ENCODE assay signal across 21 cellular contexts in genomic region chr7:136064627-136065237, GRCh38.
"Had no signal": no experiment of that assay in that cellular context is flagged by ENCODE, and none has a peak within 500 bp of the region (broad histone marks: within the 10 kb centered on the region; RNA-seq: fewer than 3 reads in every experiment).

No MANE protein-coding gene starts in this region.

- H3K4me1 ChIP-seq: esophagus squamous epithelium, heart left ventricle, prostate gland, SJSA1, stomach, suprapubic skin, tibial nerve had no signal

- H3K4me1 Mint-ChIP-seq: naive B cell, neural crest cell had no signal

- H3K9me3 ChIP-seq: esophagus squamous epithelium, heart left ventricle, mucosa of descending colon, prostate gland, SJSA1, stomach, suprapubic skin, tibial nerve had no signal

- H3K27me3 ChIP-seq: esophagus squamous epithelium, heart left ventricle, SJSA1, suprapubic skin, tibial nerve had no signal

- H3K36me3 ChIP-seq: esophagus squamous epithelium, heart left ventricle, prostate gland, SJSA1, stomach, suprapubic skin, tibial nerve had no signal

- H3K4me3 ChIP-seq: esophagus squamous epithelium, heart left ventricle, mucosa of descending colon, prostate gland, SJSA1, stomach, suprapubic skin, tibial nerve had no signal

- H3K36me3 Mint-ChIP-seq: WTC11 had no signal

- H3K4me3 Mint-ChIP-seq: activated CD8-positive, alpha-beta T cell treated with anti-CD3 and anti-CD28 coated beads, Interleukin-2, amount 10 ng/mL, durations not matched to agents 7 days and 5 days; activated naive CD8-positive, alpha-beta T cell; endodermal cell; naive B cell; neural crest cell; WTC11 had no signal

- H3K27ac Mint-ChIP-seq: activated CD8-positive, alpha-beta T cell treated with anti-CD3 and anti-CD28 coated beads, Interleukin-2, amount 10 ng/mL, durations not matched to agents 7 days and 5 days; activated naive CD8-positive, alpha-beta T cell; endodermal cell; WTC11 had no signal

- DNase-seq: activated CD8-positive, alpha-beta T cell treated with anti-CD3 and anti-CD28 coated beads, Interleukin-2, amount 10 ng/mL, durations not matched to agents 7 days and 5 days; activated effector memory CD4-positive, alpha-beta T cell treated with anti-CD3 and anti-CD28 coated beads, Interleukin-2, amount 50 U/mL, for 16 hours; cortex of kidney; endodermal cell; esophagus squamous epithelium; heart left ventricle; islet precursor cell; left cardiac atrium; mucosa of descending colon; naive B cell; stimulated activated CD4-positive, alpha-beta T cell treated with anti-CD3 and anti-CD28 coated beads, Interleukin-12 subunit alpha, Interleukin-12 subunit beta, amount 100 ng/mL, for 4 hours; stimulated activated CD4-positive, alpha-beta T cell treated with anti-CD3 and anti-CD28 coated beads, Interleukin-4, amount 100 ng/mL, for 4 hours; stomach; T-helper 9 cell had no signal

- H3K9me3 Mint-ChIP-seq: endodermal cell had no signal

- H3K27ac ChIP-seq: esophagus squamous epithelium, heart left ventricle, prostate gland, SJSA1, stomach, suprapubic skin, tibial nerve had no signal
